ENCODE assay signal across 17 cellular contexts in the genomic region with DNA sequence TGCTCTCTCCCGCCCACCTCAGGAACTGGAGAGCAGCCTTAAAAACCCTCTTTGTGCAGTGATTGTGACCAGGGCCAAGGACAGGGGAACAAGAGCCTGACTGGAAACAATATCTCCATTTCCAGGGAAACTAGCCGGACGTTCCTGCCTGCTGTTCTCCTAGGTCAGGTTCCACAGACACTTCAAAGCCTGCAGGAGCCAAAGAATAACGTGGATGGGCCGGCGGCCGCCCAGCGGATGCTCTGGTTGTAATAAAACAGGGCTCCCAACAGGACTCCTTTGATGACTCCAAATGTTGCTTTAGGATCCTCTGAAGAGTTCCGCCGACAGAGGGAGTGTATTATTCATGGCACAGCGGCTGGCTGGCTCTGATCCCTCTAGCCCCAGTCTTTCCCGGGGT.
DNase-seq lines count a peak whose midpoint lies in the region; TF ChIP-seq lines count a peak whose summit lies in the region.
"Had no signal": no experiment of that assay in that cellular context is flagged by ENCODE, and none has a peak within 500 bp of the region (broad histone marks: within the 10 kb centered on the region; RNA-seq: fewer than 3 reads in every experiment).

No MANE protein-coding gene starts in this region.

- no peaks in the 10 kb centered on the region for H3K9me3 Mint-ChIP-seq in osteocyte (ENCODE audit: unreplicated experiment)
- H3K9me3 Mint-ChIP-seq: activated naive CD8-positive, alpha-beta T cell treated with anti-CD3 and anti-CD28 coated beads, Interleukin-2, amount 50 U/mL, for 24 hours; activated T-cell treated with anti-CD3 and anti-CD28 coated beads, Interleukin-2, amount 50 U/mL, for 72 hours had no signal

- H3K9me3 ChIP-seq in BE2C (no peaks in the 10 kb centered on the region), HUES48 (ENCODE audit: control insufficient read depth, insufficient read depth, low read length) (no peaks in the 10 kb centered on the region), PC-9 (ENCODE audit: insufficient read depth, low read depth) (no peaks in the 10 kb centered on the region)
- H3K9me3 ChIP-seq: upper lobe of right lung had no signal

- peaks cover 9% of the 10 kb centered on the region for H3K36me3 Mint-ChIP-seq in osteocyte (ENCODE audit: unreplicated experiment)

- no peaks in the 10 kb centered on the region for H3K9me2 ChIP-seq in PC-9 (ENCODE audit: insufficient read depth)

- DNase-seq in BE2C = no peak
- DNase-seq in foreskin fibroblast = peak; percentile 16 to 33
- no peak for DNase-seq in osteocyte (ENCODE audit: extremely low spot score, unreplicated experiment)
- no peak for DNase-seq in PC-9
- no peak for DNase-seq in NK-92 treated with Interleukin-12 subunit alpha and Interleukin-12 subunit beta, amount 100 ng/mL, for 24 hours (lab: John Stamatoyannopoulos, UW)
- no peak for DNase-seq in DMS153 treated with DMSO at 0.1 percent for 48 hours (lab: John Stamatoyannopoulos, UW; ENCODE audit: unreplicated experiment)
- DNase-seq in NCI-H1436 treated with DMSO at 0.1 percent for 48 hours (lab: John Stamatoyannopoulos, UW) = no peak
- DNase-seq: activated naive CD8-positive, alpha-beta T cell treated with anti-CD3 and anti-CD28 coated beads, Interleukin-2, amount 50 U/mL, for 24 hours; activated T-cell treated with anti-CD3 and anti-CD28 coated beads, Interleukin-2, amount 50 U/mL, for 72 hours; left colon; MV-4-11; NCI-H226; stimulated activated CD4-positive, alpha-beta T cell treated with anti-CD3 and anti-CD28 coated beads, Interleukin-2, amount 100 ng/mL, for 48 hours; T1000; upper lobe of right lung had no signal

- intact Hi-C loops in PC-9 (cut with micrococcal nuclease; ENCODE audit: unreplicated experiment) = no loop called here

- no peaks in the 10 kb centered on the region for H4K20me1 ChIP-seq in PC-9 (ENCODE audit: insufficient read depth)

- H3K36me3 ChIP-seq in BE2C = peaks cover 19% of the 10 kb centered on the region
- no peaks in the 10 kb centered on the region for H3K36me3 ChIP-seq in HUES48 (ENCODE audit: control insufficient read depth, insufficient read depth, low read length)
- no peaks in the 10 kb centered on the region for H3K36me3 ChIP-seq in PC-9 (ENCODE audit: low read depth)

- CTCF ChIA-PET in PC-9 (lab: Charles Lee) = no interaction called here

- no peaks in the 10 kb centered on the region for H3K27me3 Mint-ChIP-seq in osteocyte (ENCODE audit: unreplicated experiment)
- H3K27me3 Mint-ChIP-seq: activated naive CD8-positive, alpha-beta T cell treated with anti-CD3 and anti-CD28 coated beads, Interleukin-2, amount 50 U/mL, for 24 hours had no signal

- peaks cover 21% of the 10 kb centered on the region for H3K4me1 ChIP-seq in BE2C
- H3K4me1 ChIP-seq in HUES48 (ENCODE audit: control insufficient read depth, insufficient read depth, low read length) = peaks cover 14% of the 10 kb centered on the region; the same call in 1 of the 2 replicates
- H3K4me1 ChIP-seq in PC-9 (replicated peaks; ENCODE audit: insufficient read depth) = no peaks in the 10 kb centered on the region

- H3K4me3 ChIP-seq in BE2C (ENCODE audit: low read depth, low read length) (no peak overlapping the region), HUES48 (ENCODE audit: low read depth, low read length) (no peak overlapping the region), foreskin fibroblast (ENCODE audit: low read depth in 1 of 2, low read length in 2 of 2) (no peak overlapping the region), PC-9 (no peak overlapping the region)
- H3K4me3 ChIP-seq: upper lobe of right lung had no signal

- no peak overlapping the region for H3K4me2 ChIP-seq in PC-9

- no peak overlapping the region for H3K9ac ChIP-seq in HUES48 (ENCODE audit: low read depth, low read length)

- TF ChIP-seq CTCF in BE2C (IDR thresholded peaks at IDR 0.05; ENCODE audit: low read depth, low read length) (0 out of 2 replicates have a peak, but pooled peaks have one; percentile 17), foreskin fibroblast (IDR thresholded peaks at IDR 0.05; ENCODE audit: low read depth, low read length) (no peak), osteocyte (IDR thresholded peaks at IDR 0.05) (peak; percentile 54), PC-9 (conservative IDR thresholded peaks at IDR 0.05) (no peak)

- no peak overlapping the region for H3K4me3 Mint-ChIP-seq in osteocyte (ENCODE audit: unreplicated experiment)
- H3K4me3 Mint-ChIP-seq: activated naive CD8-positive, alpha-beta T cell treated with anti-CD3 and anti-CD28 coated beads, Interleukin-2, amount 50 U/mL, for 24 hours; activated T-cell treated with anti-CD3 and anti-CD28 coated beads, Interleukin-2, amount 50 U/mL, for 72 hours had no signal

- H3K4me1 Mint-ChIP-seq in osteocyte (ENCODE audit: unreplicated experiment) = peaks cover 25% of the 10 kb centered on the region

- POLR2A ChIA-PET in PC-9 (lab: Charles Lee; ENCODE audit: unreplicated experiment) = no interaction called here

- no peak overlapping the region for H3K27ac Mint-ChIP-seq in osteocyte (ENCODE audit: unreplicated experiment)
- H3K27ac Mint-ChIP-seq: activated naive CD8-positive, alpha-beta T cell treated with anti-CD3 and anti-CD28 coated beads, Interleukin-2, amount 50 U/mL, for 24 hours; activated T-cell treated with anti-CD3 and anti-CD28 coated beads, Interleukin-2, amount 50 U/mL, for 72 hours had no signal

- BruUV-seq in PC-9 (replicated peaks; lab: Mats Ljungman, UMichigan) = no TSS peak

- H3K27ac ChIP-seq in HUES48 (ENCODE audit: low read depth, low read length) (peak overlapping the region; percentile 22), PC-9 (no peak overlapping the region)
- H3K27ac ChIP-seq: C4-2B, upper lobe of right lung had no signal

- no peak overlapping the region for H2AFZ ChIP-seq in PC-9

- H3K79me2 ChIP-seq in PC-9 (ENCODE audit: low read depth) = no peaks in the 10 kb centered on the region

- no peaks in the 10 kb centered on the region for H3K27me3 ChIP-seq in BE2C
- no peaks in the 10 kb centered on the region for H3K27me3 ChIP-seq in HUES48 (ENCODE audit: control insufficient read depth, insufficient read depth, low read length)
- H3K27me3 ChIP-seq in PC-9 (ENCODE audit: insufficient read depth, low read depth) = no peaks in the 10 kb centered on the region
- H3K27me3 ChIP-seq: upper lobe of right lung had no signal

- H3F3A ChIP-seq in PC-9 (ENCODE audit: insufficient read depth, low read depth) = no peaks in the 10 kb centered on the region

Comparison
In these comparisons a context has a peak if more than half of its experiments do, and no peak if none do; other contexts are left out.
1. DNase-seq: peak in foreskin fibroblast (2 of 2); none in BE2C (single experiment), osteocyte (single experiment), PC-9 (0 of 2), NK-92 treated with Interleukin-12 subunit alpha and Interleukin-12 subunit beta, amount 100 ng/mL, for 24 hours (single experiment), DMS153 treated with DMSO at 0.1 percent for 48 hours (single experiment) and NCI-H1436 treated with DMSO at 0.1 percent for 48 hours (single experiment).
2. CTCF ChIP-seq: peak in BE2C (single experiment) and osteocyte (single experiment); none in foreskin fibroblast (single experiment) and PC-9 (single experiment).